27 cellular contexts compared by ENCODE assay signal in genomic region chr3:23359116-23359515, GRCh38.
"Had no signal": no experiment of that assay in that cellular context is flagged by ENCODE, and none has a peak within 500 bp of the region (broad histone marks: within the 10 kb centered on the region; RNA-seq: fewer than 3 reads in every experiment).

No MANE protein-coding gene starts in this region.

- H3K4me3 Mint-ChIP-seq: dendritic cell treated with granulocyte-macrophage colony-stimulating factor and Interleukin-4, amounts not matched to agents 40 ng/mL and 50 ng/mL, for 4 days; effector memory CD8-positive, alpha-beta T cell; endodermal cell had no signal

- H3K36me3 ChIP-seq: colonic mucosa, esophagus muscularis mucosa, esophagus squamous epithelium, gastrocnemius medialis, gastroesophageal sphincter, heart left ventricle, heart right ventricle had no signal

- H3K27ac Mint-ChIP-seq: dendritic cell treated with granulocyte-macrophage colony-stimulating factor and Interleukin-4, amounts not matched to agents 40 ng/mL and 50 ng/mL, for 4 days; effector memory CD8-positive, alpha-beta T cell; endodermal cell had no signal

- FAIRE-seq: colon, endothelial cell of umbilical vein had no signal

- H3K4me1 Mint-ChIP-seq: endodermal cell had no signal

- DNase-seq: colonic mucosa; cortex of kidney; dermis blood vessel endothelial cell; dorsolateral prefrontal cortex; effector CD4-positive, alpha-beta T cell; effector CD8-positive, alpha-beta T cell; effector memory CD4-positive, alpha-beta T cell; effector memory CD8-positive, alpha-beta T cell; endodermal cell; erythroblast; esophagus squamous epithelium; foreskin fibroblast; foreskin keratinocyte; foreskin melanocyte; gastrocnemius medialis; glutamatergic neuron; head of caudate nucleus; heart left ventricle; heart right ventricle had no signal

- ATAC-seq: effector memory CD8-positive, alpha-beta T cell; esophagus mucosa; foreskin keratinocyte; gastrocnemius medialis; gastroesophageal sphincter; heart left ventricle; heart right ventricle had no signal

- H3K9me3 ChIP-seq: colonic mucosa, esophagus muscularis mucosa, esophagus squamous epithelium, gastrocnemius medialis, gastroesophageal sphincter had no signal

- H3K27ac ChIP-seq: colonic mucosa, coronary artery, dorsolateral prefrontal cortex, epithelial cell of prostate, esophagus muscularis mucosa, esophagus squamous epithelium, foreskin keratinocyte, gastrocnemius medialis, gastroesophageal sphincter, heart left ventricle, heart right ventricle had no signal

- H3K27me3 Mint-ChIP-seq: dendritic cell treated with granulocyte-macrophage colony-stimulating factor and Interleukin-4, amounts not matched to agents 40 ng/mL and 50 ng/mL, for 4 days had no signal

- H3K4me1 ChIP-seq: colonic mucosa, esophagus squamous epithelium, foreskin keratinocyte, gastroesophageal sphincter, heart right ventricle had no signal

- H3K27me3 ChIP-seq: colonic mucosa, dorsolateral prefrontal cortex, esophagus muscularis mucosa, esophagus squamous epithelium, foreskin keratinocyte, gastrocnemius medialis, gastroesophageal sphincter, heart left ventricle, heart right ventricle had no signal

- H3K4me3 ChIP-seq: colonic mucosa, coronary artery, dorsolateral prefrontal cortex, esophagus muscularis mucosa, esophagus squamous epithelium, gastrocnemius medialis, gastroesophageal sphincter, heart left ventricle, heart right ventricle had no signal
